ENCODE assay signal across 1 cellular context in genomic region chr12:68331869-68332725, GRCh38.
TF ChIP-seq lines count a peak whose summit lies in the region.

Gene MDM1, minus strand, starts transcription at chr12:68332362. Its CDS starts 117 bp downstream, at chr12:68332245.

TF ChIP-seq in K562, 482 proteins besides CTCF, POLR2A, EP300 and RAD21 (continued from another document and continues in another):
- TF ChIP-seq STAT6 (CRISPR knock-in tag; IDR thresholded peaks at IDR 0.05) (no peak), ZBTB26 (CRISPR knock-in tag; IDR thresholded peaks at IDR 0.05) (no peak), SP2 (IDR thresholded peaks at IDR 0.05; ENCODE audit: extremely low read depth, low read depth, low read length, poor library complexity, severe bottlenecking) (peak; percentile 67), DDX20 (tag; IDR thresholded peaks at IDR 0.05; ENCODE audit: low read depth) (no peak), ZBTB34 (CRISPR knock-in tag; IDR thresholded peaks at IDR 0.05) (no peak), NCOR1 (IDR thresholded peaks at IDR 0.05) (no peak), ATF4 (CRISPR knock-in tag; IDR thresholded peaks at IDR 0.05) (no peak), LEF1 (IDR thresholded peaks at IDR 0.05) (no peak), MAX (CRISPR knock-in tag; IDR thresholded peaks at IDR 0.05) (peak; percentile 33; the same call in 1 of the 2 replicates), MXD1 (CRISPR knock-in tag; IDR thresholded peaks at IDR 0.05; ENCODE audit: borderline replicate concordance, poor library complexity, severe bottlenecking) (no peak), MXI1 (IDR thresholded peaks at IDR 0.05; ENCODE audit: low read depth, low read length) (no peak), SRF (CRISPR knock-in tag; IDR thresholded peaks at IDR 0.05) (peak in 1 of 2 experiments; percentile 78; a peak in 2 of 4 replicates), NEUROD1 (IDR thresholded peaks at IDR 0.05; ENCODE audit: borderline replicate concordance, low read depth, low read length, partially characterized antibody) (no peak), ZNF133 (CRISPR knock-in tag; IDR thresholded peaks at IDR 0.05) (no peak), ZFP36 (IDR thresholded peaks at IDR 0.05; ENCODE audit: low read depth, low read length, partially characterized antibody) (no peak), TAF9B (IDR thresholded peaks at IDR 0.05; ENCODE audit: partially characterized antibody) (no peak), SAFB2 (IDR thresholded peaks at IDR 0.05; ENCODE audit: borderline replicate concordance, low read depth, low read length, severe bottlenecking) (no peak), TRIM25 (IDR thresholded peaks at IDR 0.05; ENCODE audit: borderline replicate concordance) (no peak), MYC (IDR thresholded peaks at IDR 0.05; ENCODE audit: low read depth, low read length) (peak; percentile 30; the same call in 1 of the 2 replicates), MYC (CRISPR knock-in tag; IDR thresholded peaks at IDR 0.05; ENCODE audit: borderline replicate concordance, low read depth) (no peak), NCOA2 (IDR thresholded peaks at IDR 0.05; ENCODE audit: partially characterized antibody in 2 of 2) (no peak), TAF7 (tag; IDR thresholded peaks at IDR 0.05) (no peak), NCOA6 (IDR thresholded peaks at IDR 0.05) (no peak), ZFP30 (CRISPR knock-in tag; IDR thresholded peaks at IDR 0.05; ENCODE audit: borderline replicate concordance) (no peak), CCNT2 (IDR thresholded peaks at IDR 0.05; ENCODE audit: borderline replicate concordance, extremely low read depth, insufficient read length, low read depth, low read length) (peak; percentile 35), SMAD3 (CRISPR knock-in tag; conservative IDR thresholded peaks at IDR 0.05) (no peak), BMI1 (IDR thresholded peaks at IDR 0.05; ENCODE audit: low read length) (no peak), ZNF436 (CRISPR knock-in tag; IDR thresholded peaks at IDR 0.05) (no peak), NELFE (IDR thresholded peaks at IDR 0.05; ENCODE audit: insufficient read depth, insufficient read length) (no peak), ZNF41 (CRISPR knock-in tag; conservative IDR thresholded peaks at IDR 0.05) (no peak), RBFOX2 (IDR thresholded peaks at IDR 0.05; ENCODE audit: low read depth, low read length) (peak; percentile 80), EP400 (IDR thresholded peaks at IDR 0.05) (no peak), SIN3B (IDR thresholded peaks at IDR 0.05; ENCODE audit: low read depth) (no peak), ZFX (CRISPR knock-in tag; IDR thresholded peaks at IDR 0.05) (peak; percentile 64), CEBPZ (IDR thresholded peaks at IDR 0.05; ENCODE audit: borderline replicate concordance, low read depth, low read length) (peak; percentile 61; the same call in 1 of the 2 replicates), NCOA4 (IDR thresholded peaks at IDR 0.05; ENCODE audit: partially characterized antibody) (no peak), THAP12 (CRISPR knock-in tag; IDR thresholded peaks at IDR 0.05) (no peak), TBL1XR1 (IDR thresholded peaks at IDR 0.05; ENCODE audit: low read length in 2 of 2) (no peak), ZNF589 (CRISPR knock-in tag; IDR thresholded peaks at IDR 0.05; ENCODE audit: low read depth) (no peak), ZNF384 (IDR thresholded peaks at IDR 0.05; ENCODE audit: low read depth, low read length) (no peak), EWSR1 (IDR thresholded peaks at IDR 0.05; ENCODE audit: borderline replicate concordance, low read depth, partially characterized antibody) (no peak), RBM14 (IDR thresholded peaks at IDR 0.05; ENCODE audit: borderline replicate concordance, insufficient read depth, low read depth, low read length) (no peak), ZNF232 (CRISPR knock-in tag; IDR thresholded peaks at IDR 0.05) (no peak), ELF4 (CRISPR knock-in tag; IDR thresholded peaks at IDR 0.05) (no peak), MLLT1 (IDR thresholded peaks at IDR 0.05) (no peak), PRPF4 (IDR thresholded peaks at IDR 0.05; ENCODE audit: insufficient read depth, low read depth, low read length, poor library complexity, severe bottlenecking) (no peak), SOX6 (IDR thresholded peaks at IDR 0.05) (no peak), RNF219 (CRISPR knock-in tag; IDR thresholded peaks at IDR 0.05) (no peak)
